8 cellular contexts compared by ENCODE assay signal in the genomic region with DNA sequence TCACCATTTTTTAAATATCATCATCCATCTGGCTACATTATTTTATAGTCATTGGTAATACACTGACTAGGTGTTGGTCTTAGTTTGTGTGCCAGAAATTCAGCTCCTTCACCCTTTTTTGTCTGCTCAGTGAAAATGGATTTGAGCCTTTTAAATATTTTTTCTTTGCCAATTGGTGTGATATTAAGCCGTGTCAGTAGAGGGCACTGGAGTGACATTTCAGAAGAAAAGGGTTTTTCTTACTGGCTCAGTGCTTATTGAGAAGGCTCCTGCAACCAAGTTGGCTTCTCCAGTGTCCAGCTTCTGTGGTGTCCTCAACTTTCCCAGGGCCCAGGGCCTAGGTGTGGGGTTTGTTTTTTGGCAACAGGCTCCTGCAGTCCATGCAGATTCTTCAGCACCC.
DNase-seq lines count a peak whose midpoint lies in the region; ATAC-seq and TF ChIP-seq lines count a peak whose summit lies in the region.

No MANE protein-coding gene starts in this region.

- BruUV-seq in OCI-LY7 (replicated peaks; lab: Mats Ljungman, UMichigan) = no TSS peak

- peak; percentile 73 for TF ChIP-seq CTCF in OCI-LY7 (conservative IDR thresholded peaks at IDR 0.05; ENCODE audit: low read length)

- peaks cover 14% of the 10 kb centered on the region for H3K4me1 ChIP-seq in HAP-1
- H3K4me1 ChIP-seq in OCI-LY7 (ENCODE audit: insufficient read depth, low read length, poor library complexity, severe bottlenecking) = no peaks in the 10 kb centered on the region

- H3K27ac ChIP-seq in OCI-LY7 (ENCODE audit: low read depth, low read length, poor library complexity, severe bottlenecking) = no peak overlapping the region

- CTCF ChIA-PET in OCI-LY7 (lab: Charles Lee; ENCODE audit: unreplicated experiment) = no interaction called here

- ATAC-seq in HG03097 (IDR thresholded peaks at IDR 0.05; ENCODE audit: low FRiP score, unreplicated experiment) (no peak), GM18517 (IDR thresholded peaks at IDR 0.05; ENCODE audit: unreplicated experiment) (no peak)

- in situ Hi-C loops in HAP-1 (cut with MboI; ENCODE audit: low sequenced_read_pairs) = no loop called here

- no peak overlapping the region for H3K4me3 ChIP-seq in HAP-1
- H3K4me3 ChIP-seq in OCI-LY7 (ENCODE audit: low read depth, low read length, poor library complexity, severe bottlenecking) = no peak overlapping the region

- H3K36me3 ChIP-seq in HAP-1 (replicated peaks) = no peaks in the 10 kb centered on the region
- H3K36me3 ChIP-seq in OCI-LY7 (ENCODE audit: insufficient read depth, low read length) = no peaks in the 10 kb centered on the region

- DNase-seq in COLO829 (ENCODE audit: low spot score) (peak; percentile 30), HAP-1 (ENCODE audit: low spot score in 2 of 2) (peak; percentile 43 to 46), OCI-LY7 (ENCODE audit: low spot score) (peak; percentile 2), foreskin melanocyte (peak; percentile 40), SW 1271 (lab: John Stamatoyannopoulos, UW) (no peak)
- DNase-seq in stimulated activated naive CD4-positive, alpha-beta T cell (lab: John Stamatoyannopoulos, UW) = no peak

- no peaks in the 10 kb centered on the region for H3K27me3 ChIP-seq in HAP-1 (ENCODE audit: low read depth)

- no peak overlapping the region for H2AFZ ChIP-seq in OCI-LY7 (ENCODE audit: low read length)

- no peaks in the 10 kb centered on the region for H4K20me1 ChIP-seq in OCI-LY7 (ENCODE audit: insufficient read depth, low read length)

- H3K9me3 ChIP-seq in HAP-1 = no peaks in the 10 kb centered on the region
- no peaks in the 10 kb centered on the region for H3K9me3 ChIP-seq in OCI-LY7 (ENCODE audit: low read length)

- intact Hi-C loops in OCI-LY7 (cut with micrococcal nuclease; ENCODE audit: unreplicated experiment) = no loop called here

- H3K79me2 ChIP-seq in OCI-LY7 (ENCODE audit: insufficient read depth, low read depth, low read length) = no peaks in the 10 kb centered on the region

- no peaks in the 10 kb centered on the region for H3K9me2 ChIP-seq in OCI-LY7 (ENCODE audit: insufficient read depth, low read length)

- no peak overlapping the region for H3K4me2 ChIP-seq in OCI-LY7 (ENCODE audit: low read length)

- POLR2A ChIA-PET in OCI-LY7 (lab: Charles Lee) = no interaction called here

Comparison
In these comparisons a context has a peak if more than half of its experiments do, and no peak if none do; other contexts are left out.
1. DNase-seq: peak in COLO829 (single experiment), HAP-1 (2 of 2), OCI-LY7 (single experiment) and foreskin melanocyte (single experiment); none in stimulated activated naive CD4-positive, alpha-beta T cell (0 of 6) and SW 1271 (0 of 2).